ENCODE assay signal across 32 cellular contexts in genomic region chr21:34521561-34521960, GRCh38. TPM values are rescaled to one million over a fixed set of nuclear protein-coding genes. Genes with fewer than 3 reads are reported as not detected.
DNase-seq lines count a peak whose midpoint lies in the region; ATAC-seq, FAIRE-seq and TF ChIP-seq lines count a peak whose summit lies in the region.
"Had no signal": no experiment of that assay in that cellular context is flagged by ENCODE, and none has a peak within 500 bp of the region (broad histone marks: within the 10 kb centered on the region; RNA-seq: fewer than 3 reads in every experiment).

No MANE protein-coding gene starts in this region.

- WGBS in liver: 43% methylated on average over 7 of the region's 7 CpGs
- 68 to 88% (median 87%) methylated on average over 7 of the region's 7 CpGs for WGBS in small intestine, 3 donors

- H3K27me3 Mint-ChIP-seq in Caco-2 (ENCODE audit: insufficient read depth, unreplicated experiment) (no peaks in the 10 kb centered on the region), chondrocyte (ENCODE audit: low read depth) (no peaks in the 10 kb centered on the region)
- H3K27me3 Mint-ChIP-seq: activated naive CD8-positive, alpha-beta T cell treated with anti-CD3 and anti-CD28 coated beads for 36 hours; B cell; naive thymus-derived CD8-positive, alpha-beta T cell had no signal

- H3K4me1 ChIP-seq in Caco-2: peaks cover 30% of the 10 kb centered on the region
- H3K4me1 ChIP-seq in liver (ENCODE audit: control insufficient read depth in 4 of 4, insufficient read depth in 4 of 4, low read length in 3 of 4): peaks cover 12 to 51% (median 29%) of the 10 kb centered on the region in 4 donors
- H3K4me1 ChIP-seq in small intestine (ENCODE audit: control insufficient read depth in 2 of 2, insufficient read depth in 1 of 2, low read depth in 1 of 2, low read length in 1 of 2): peaks cover 10 to 11% of the 10 kb centered on the region in 2 donors
- peaks cover 19% of the 10 kb centered on the region for H3K4me1 ChIP-seq in mucosa of descending colon (ENCODE audit: low read depth)

- TF ChIP-seq RAD21 in liver (IDR thresholded peaks at IDR 0.05): peak in 1 of 2 donors; percentile 20

- peak overlapping the region; percentile 74 to 83 for H3K27ac ChIP-seq in liver (ENCODE audit: low read depth in 1 of 2, low read length in 2 of 2)
- H3K27ac ChIP-seq in small intestine (ENCODE audit: low read depth in 1 of 2, low read length in 1 of 2): peak overlapping the region; percentile 77 to 81
- H3K27ac ChIP-seq: gastrocnemius medialis, KMS-11, ovary had no signal

- POLR2A ChIA-PET in Caco-2 (lab: Charles Lee): interaction anchor here (0.6 kb wide), 1 partner anchor 797 kb away, joined by 3 read pairs; no protein-coding TSS in a partner anchor

- H3K4me3 ChIP-seq in Caco-2 (ENCODE audit: low read depth, low read length): 0 out of 2 replicates have a peak overlapping the region, but pooled peaks have one; percentile 4
- H3K4me3 ChIP-seq in liver (ENCODE audit: low read depth in 1 of 3, low read length in 3 of 3): peak overlapping the region; percentile 60 to 87 (median 68)
- no peak overlapping the region for H3K4me3 ChIP-seq in small intestine (ENCODE audit: low read depth in 1 of 2, low read length in 2 of 2)
- no peak overlapping the region for H3K4me3 ChIP-seq in mucosa of descending colon
- H3K4me3 ChIP-seq: gastrocnemius medialis, ovary, tibial artery had no signal

- H3K27ac Mint-ChIP-seq in Caco-2 (ENCODE audit: unreplicated experiment): peak overlapping the region; percentile 15
- peak overlapping the region; percentile 74 for H3K27ac Mint-ChIP-seq in chondrocyte (ENCODE audit: unreplicated experiment)
- H3K27ac Mint-ChIP-seq: activated CD8-positive, alpha-beta T cell treated with anti-CD3 and anti-CD28 coated beads, Interleukin-2, amount 10 ng/mL, durations not matched to agents 7 days and 5 days; activated naive CD8-positive, alpha-beta T cell treated with anti-CD3 and anti-CD28 coated beads for 36 hours; B cell; immature natural killer cell; naive thymus-derived CD8-positive, alpha-beta T cell had no signal

- H3K36me3 Mint-ChIP-seq in Caco-2 (ENCODE audit: insufficient read depth, unreplicated experiment) (peaks cover 67% of the 10 kb centered on the region), chondrocyte (ENCODE audit: low read depth) (peaks cover 52% of the 10 kb centered on the region)

- peak overlapping the region; percentile 50 for H3K9ac ChIP-seq in liver (ENCODE audit: low read depth in 1 of 2, low read length in 2 of 2)
- H3K9ac ChIP-seq: KMS-11 had no signal

- H3K36me3 ChIP-seq in Caco-2 (ENCODE audit: control insufficient read depth, insufficient read depth, low read length) (no peaks in the 10 kb centered on the region; the same call in 1 of the 2 replicates), liver (ENCODE audit: control insufficient read depth in 4 of 4, insufficient read depth in 3 of 4, low read depth in 1 of 4, low read length in 3 of 4) (peaks cover 1 to 31% (median 17%) of the 10 kb centered on the region in 4 donors), small intestine (ENCODE audit: control insufficient read depth in 2 of 2, insufficient read depth in 2 of 2, low read length in 2 of 2) (peaks cover 0 to 12% of the 10 kb centered on the region in 2 donors), mucosa of descending colon (ENCODE audit: low read depth) (no peaks in the 10 kb centered on the region)
- H3K36me3 ChIP-seq: ovary had no signal

- H3K4me3 Mint-ChIP-seq in Caco-2 (ENCODE audit: unreplicated experiment) (peak overlapping the region; percentile 17), chondrocyte (ENCODE audit: unreplicated experiment) (no peak overlapping the region)
- H3K4me3 Mint-ChIP-seq: activated CD8-positive, alpha-beta T cell treated with anti-CD3 and anti-CD28 coated beads, Interleukin-2, amount 10 ng/mL, durations not matched to agents 7 days and 5 days; activated naive CD8-positive, alpha-beta T cell treated with anti-CD3 and anti-CD28 coated beads for 36 hours; B cell; immature natural killer cell; naive thymus-derived CD8-positive, alpha-beta T cell had no signal

- no peak for TF ChIP-seq CTCF in Caco-2 (IDR thresholded peaks at IDR 0.05; ENCODE audit: insufficient read depth in 1 of 2, low read depth in 1 of 2, low read length in 1 of 2, severe bottlenecking in 1 of 2, unreplicated experiment in 1 of 2)
- no peak for TF ChIP-seq CTCF in chondrocyte (IDR thresholded peaks at IDR 0.05)
- no peak for TF ChIP-seq CTCF in liver (IDR thresholded peaks at IDR 0.05; ENCODE audit: low read depth, low read length, missing input control)
- no peak for TF ChIP-seq CTCF in mucosa of descending colon (IDR thresholded peaks at IDR 0.05)

- no peak for ATAC-seq in HG03521 (IDR thresholded peaks at IDR 0.05; ENCODE audit: unreplicated experiment)
- no peak for ATAC-seq in mucosa of descending colon
- ATAC-seq: activated CD8-positive, alpha-beta T cell treated with anti-CD3 and anti-CD28 coated beads, Interleukin-2, amount 10 ng/mL, durations not matched to agents 7 days and 5 days; gastrocnemius medialis; naive thymus-derived CD8-positive, alpha-beta T cell; right cardiac atrium; stimulated activated naive CD8-positive, alpha-beta T cell treated with anti-CD3 and anti-CD28 coated beads, Interleukin-15, Interleukin-2, amounts not matched to agents 100 U/mL and 50 U/mL, for 24 hours had no signal

- peaks cover 18% of the 10 kb centered on the region for H3K4me1 Mint-ChIP-seq in Caco-2 (ENCODE audit: low read depth, unreplicated experiment)
- H3K4me1 Mint-ChIP-seq in chondrocyte (ENCODE audit: low read depth): peaks cover 88% of the 10 kb centered on the region

- no TSS peak for BruUV-seq in Caco-2 (replicated peaks; lab: Mats Ljungman, UMichigan)

- CTCF ChIA-PET in Caco-2 (lab: Charles Lee): interaction anchor here (1.9 kb wide), 1 partner anchor 81 kb away, joined by 13 read pairs; no protein-coding TSS in a partner anchor

- H3K9me3 Mint-ChIP-seq in Caco-2 (ENCODE audit: unreplicated experiment) (no peaks in the 10 kb centered on the region), chondrocyte (ENCODE audit: low read depth) (no peaks in the 10 kb centered on the region)
- H3K9me3 Mint-ChIP-seq: activated naive CD8-positive, alpha-beta T cell treated with anti-CD3 and anti-CD28 coated beads for 36 hours; naive thymus-derived CD8-positive, alpha-beta T cell had no signal

- H3K9me3 ChIP-seq in Caco-2: no peaks in the 10 kb centered on the region
- no peaks in the 10 kb centered on the region for H3K9me3 ChIP-seq in liver (ENCODE audit: control insufficient read depth in 4 of 4, low read length in 3 of 4)
- H3K9me3 ChIP-seq in small intestine (ENCODE audit: control insufficient read depth, low read depth): no peaks in the 10 kb centered on the region
- H3K9me3 ChIP-seq in mucosa of descending colon: no peaks in the 10 kb centered on the region
- H3K9me3 ChIP-seq: gastrocnemius medialis, ovary, tibial artery had no signal

- no peak for FAIRE-seq in small intestine (lab: Jason Lieb, UNC)
- FAIRE-seq: G401.6, GM19239, HTR-8/SVneo had no signal

- intact Hi-C loops in Caco-2 (cut with micrococcal nuclease; ENCODE audit: unreplicated experiment): no loop called here
- intact Hi-C loops in mucosa of descending colon (cut with DNase I, micrococcal nuclease): no loop called here

- no peaks in the 10 kb centered on the region for H3K27me3 ChIP-seq in Caco-2 (replicated peaks; ENCODE audit: control insufficient read depth, insufficient read depth, low read length)
- no peaks in the 10 kb centered on the region for H3K27me3 ChIP-seq in liver (ENCODE audit: control insufficient read depth in 4 of 4, insufficient read depth in 4 of 4, low read length in 3 of 4)
- no peaks in the 10 kb centered on the region for H3K27me3 ChIP-seq in small intestine (ENCODE audit: control insufficient read depth in 2 of 2, insufficient read depth in 2 of 2, low read length in 2 of 2)
- H3K27me3 ChIP-seq: gastrocnemius medialis, ovary, tibial artery had no signal

- no peak for DNase-seq in Caco-2
- DNase-seq in chondrocyte (ENCODE audit: low spot score): no peak
- DNase-seq in small intestine: peak; percentile 52
- DNase-seq in activated T-cell treated with anti-CD3 and anti-CD28 coated beads for 4 hours: no peak
- no peak for DNase-seq in mucosa of descending colon
- no peak for DNase-seq in HT-29 (ENCODE audit: low spot score)
- DNase-seq: activated CD4-positive, CD25-positive, alpha-beta regulatory T cell treated with anti-CD3 and anti-CD28 coated beads, Interleukin-2, amount 50 U/mL, for 72 hours; activated CD8-positive, alpha-beta T cell treated with anti-CD3 and anti-CD28 coated beads, Interleukin-2, amount 10 ng/mL, durations not matched to agents 7 days and 5 days; activated effector memory CD4-positive, alpha-beta T cell treated with Interleukin-2 at 50 U/mL for 16 hours; activated naive CD8-positive, alpha-beta T cell treated with anti-CD3 and anti-CD28 coated beads for 36 hours; caudate nucleus; gastrocnemius medialis; HCEC 1CT; hypothalamus; immature natural killer cell; naive thymus-derived CD8-positive, alpha-beta T cell; NCI-H1436 treated with DMSO at 0.1 percent for 48 hours; NCI-H2107; NCI-H446; NCI-H774; ovary; RPMI8226; stimulated activated naive CD8-positive, alpha-beta T cell treated with anti-CD3 and anti-CD28 coated beads, Interleukin-15, Interleukin-2, amounts not matched to agents 100 U/mL and 50 U/mL, for 24 hours; tibial artery had no signal

TF ChIP-seq in liver, 16 proteins besides CTCF, POLR2A, EP300 and RAD21 (continues in another document):
- TF ChIP-seq HNF4G (IDR thresholded peaks at IDR 0.05) (peak; percentile 69), HNF4A (conservative IDR thresholded peaks at IDR 0.05) (peak; percentile 89 to 90), JUND (IDR thresholded peaks at IDR 0.05) (peak in 1 of 2 donors; percentile 70), TAF1 (conservative IDR thresholded peaks at IDR 0.05) (peak; percentile 68)

RNA-seq across cellular contexts. Expression of gene KCNE1, which starts 9.6 kb away (rescaled TPM):
- total RNA-seq in Caco-2 (2022) (0.91 and 1.0 TPM in 2 replicates), chondrocyte (0.32 to 0.70 TPM (median 0.38 TPM) in 3 replicates), liver (1 to 10 TPM in 1 of 2 donors, under 1 TPM in 1; 0.23 to 6.0 TPM), mucosa of descending colon (1 to 10 TPM in 1 of 3 donors, under 1 TPM in 2; 0.32 to 1.4 (median 0.55) TPM)
- polyA plus RNA-seq in liver (under 1 TPM; 0.65 to 0.96 TPM), small intestine (under 1 TPM in 1 of 3 donors, not detected in 2; 0.37 TPM)
- 0.05 and 0.31 TPM in 2 replicates for total RNA-seq in HT-29 (2014; rRNA removed; shearing (Covaris generic))
- polyA plus RNA-seq: immature natural killer cell; naive thymus-derived CD8-positive, alpha-beta T cell had no signal

Comparison
In these comparisons a context has a peak if more than half of its experiments do, and no peak if none do; other contexts are left out.
1. H3K4me3 ChIP-seq: peak in Caco-2 (single experiment) and liver (3 of 3); none in small intestine (0 of 2) and mucosa of descending colon (single experiment).